In genomic region chr15:65042776-65043322, GRCh38 we compare ENCODE assay signal across 21 cellular contexts. TPM values are rescaled to one million over a fixed set of nuclear protein-coding genes. Genes with fewer than 3 reads are reported as not detected.
DNase-seq lines count a peak whose midpoint lies in the region; ATAC-seq and TF ChIP-seq lines count a peak whose summit lies in the region.
"Had no signal": no experiment of that assay in that cellular context is flagged by ENCODE, and none has a peak within 500 bp of the region (broad histone marks: within the 10 kb centered on the region; RNA-seq: fewer than 3 reads in every experiment).

No MANE protein-coding gene starts in this region.

- no peak overlapping the region for H3K18ac ChIP-seq in IMR-90 (ENCODE audit: low read depth, low read length)

- no peak overlapping the region for H3K4me3 ChIP-seq in IMR-90 (ENCODE audit: insufficient read depth, low read depth, low read length)
- no peak overlapping the region for H3K4me3 ChIP-seq in fibroblast of villous mesenchyme (ENCODE audit: low read depth, low read length)
- H3K4me3 ChIP-seq in skeletal muscle tissue (ENCODE audit: low read length in 3 of 3): no peak overlapping the region
- H3K4me3 ChIP-seq: esophagus squamous epithelium, SJSA1 had no signal

- CTCF ChIA-PET in IMR-90 (lab: Yijun Ruan, JAX): interaction anchor here (1.0 to 1.3 kb wide), 2 partner anchors 9 to 40 kb away, joined by 6 to 7 read pairs; no protein-coding TSS in a partner anchor

- peaks cover 15% of the 10 kb centered on the region for H3K9me1 ChIP-seq in IMR-90 (ENCODE audit: insufficient read depth, low read length)

- no peaks in the 10 kb centered on the region for H3K9me3 Mint-ChIP-seq in activated naive CD8-positive, alpha-beta T cell treated with anti-CD3 and anti-CD28 coated beads for 36 hours
- H3K9me3 Mint-ChIP-seq: CD8-positive, alpha-beta memory T cell; stimulated activated naive B cell treated with anti-CD40 and anti-IgM and Interleukin-4, amounts not matched to agents 10 μg/mL and 1 μg/mL and 100 μg/mL, for 72 hours had no signal

- intact Hi-C loops in IMR-90 (cut with micrococcal nuclease): no loop called here

- TF ChIP-seq POLR2A in IMR-90 (IDR thresholded peaks at IDR 0.05; ENCODE audit: low read depth, low read length): no peak

- TF ChIP-seq CTCF in IMR-90 (conservative IDR thresholded peaks at IDR 0.05; ENCODE audit: low read depth, low read length) (no peak), fibroblast of villous mesenchyme (IDR thresholded peaks at IDR 0.05; ENCODE audit: insufficient read depth, low read depth, low read length) (no peak)

- dilution Hi-C loops in IMR-90 (cut with HindIII; ENCODE audit: low sequenced_read_pairs, unreplicated experiment): no loop called here

- no peak overlapping the region for H3K4me3 Mint-ChIP-seq in activated naive CD8-positive, alpha-beta T cell treated with anti-CD3 and anti-CD28 coated beads for 36 hours
- H3K4me3 Mint-ChIP-seq: CD8-positive, alpha-beta memory T cell; stimulated activated naive B cell treated with anti-CD40 and anti-IgM and Interleukin-4, amounts not matched to agents 10 μg/mL and 1 μg/mL and 100 μg/mL, for 72 hours had no signal

- H3K36me3 ChIP-seq in IMR-90 (ENCODE audit: control insufficient read depth, insufficient read depth, low read length) (no peaks in the 10 kb centered on the region), skeletal muscle tissue (ENCODE audit: control insufficient read depth in 3 of 3, insufficient read depth in 3 of 3, low read length in 3 of 3) (no peaks in the 10 kb centered on the region)
- H3K36me3 ChIP-seq: esophagus squamous epithelium had no signal

- H3K79me1 ChIP-seq in IMR-90 (ENCODE audit: low read depth in 1 of 2, low read length in 2 of 2): no peaks in the 10 kb centered on the region

- H2BK20ac ChIP-seq in IMR-90 (ENCODE audit: low read depth, low read length): peak overlapping the region; percentile 77

- ATAC-seq in IMR-90 (ENCODE audit: low read depth): no peak
- ATAC-seq: sciatic nerve; stimulated activated naive B cell treated with anti-CD40 and anti-IgM and Interleukin-4, amounts not matched to agents 10 μg/mL and 1 μg/mL and 100 μg/mL, for 72 hours; T-helper 17 cell had no signal

- POLR2A ChIA-PET in IMR-90 (lab: Charles Lee; ENCODE audit: unreplicated experiment): interaction anchor here (0.6 kb wide), 1 partner anchor 137 kb away, joined by 4 read pairs; no protein-coding TSS in a partner anchor

- no peak overlapping the region for H3K4me2 ChIP-seq in IMR-90 (ENCODE audit: low read depth, low read length)

- peak overlapping the region in 1 of 2 experiments; percentile 45; a peak in 1 of 4 replicates for H4K8ac ChIP-seq in IMR-90 (ENCODE audit: low read depth in 2 of 2, low read length in 2 of 2)

- H3K36me3 Mint-ChIP-seq in activated naive CD8-positive, alpha-beta T cell treated with anti-CD3 and anti-CD28 coated beads for 36 hours: no peaks in the 10 kb centered on the region
- H3K36me3 Mint-ChIP-seq: stimulated activated naive B cell treated with anti-CD40 and anti-IgM and Interleukin-4, amounts not matched to agents 10 μg/mL and 1 μg/mL and 100 μg/mL, for 72 hours had no signal

- H2BK120ac ChIP-seq in IMR-90 (ENCODE audit: low read depth, low read length): peak overlapping the region; percentile 72

- H2AK9ac ChIP-seq in IMR-90 (replicated peaks; ENCODE audit: low read depth, low read length, poor library complexity): peak overlapping the region; percentile 62

- no TSS peak for BruUV-seq in IMR-90 (replicated peaks; lab: Mats Ljungman, UMichigan)

- H3K4me1 ChIP-seq in IMR-90 (ENCODE audit: control insufficient read depth, insufficient read depth, low read length) (peaks cover 16% of the 10 kb centered on the region), skeletal muscle tissue (ENCODE audit: control insufficient read depth in 3 of 3, insufficient read depth in 3 of 3, low read length in 3 of 3) (peaks cover 9 to 18% (median 16%) of the 10 kb centered on the region in 3 donors)

- no peaks in the 10 kb centered on the region for H4K20me1 ChIP-seq in IMR-90 (ENCODE audit: insufficient read depth, low read length)

- H3K4ac ChIP-seq in IMR-90 (ENCODE audit: low read depth, low read length): peak overlapping the region; percentile 65

- H3K27ac Mint-ChIP-seq in activated naive CD8-positive, alpha-beta T cell treated with anti-CD3 and anti-CD28 coated beads for 36 hours: no peak overlapping the region
- H3K27ac Mint-ChIP-seq: stimulated activated naive B cell treated with anti-CD40 and anti-IgM and Interleukin-4, amounts not matched to agents 10 μg/mL and 1 μg/mL and 100 μg/mL, for 72 hours; T-helper 17 cell had no signal

- H2AK5ac ChIP-seq in IMR-90 (ENCODE audit: low read depth, low read length): peak overlapping the region; percentile 92

- DNase-seq in IMR-90 (no peak), fibroblast of villous mesenchyme (ENCODE audit: low read depth) (peak; percentile 19), SIG-M5 treated with dmso at 0.1 percent for 504 hours (lab: John Stamatoyannopoulos, UW; ENCODE audit: unreplicated experiment) (no peak), foreskin melanocyte (no peak)
- no peak for DNase-seq in activated naive CD8-positive, alpha-beta T cell treated with anti-CD3 and anti-CD28 coated beads for 36 hours
- DNase-seq: activated gamma-delta T cell treated with Interleukin-2 at 50 U/mL for 16 hours; amniotic stem cell; caudate nucleus; CD8-positive, alpha-beta memory T cell; esophagus squamous epithelium; H7; NCI-H187; NCI-H226; stimulated activated naive B cell treated with anti-CD40 and anti-IgM and Interleukin-4, amounts not matched to agents 10 μg/mL and 1 μg/mL and 100 μg/mL, for 72 hours; T-helper 17 cell had no signal

- H3K14ac ChIP-seq in IMR-90 (replicated peaks; ENCODE audit: low read depth, low read length): peak overlapping the region; percentile 85; the same call in 1 of the 2 replicates

- H3K56ac ChIP-seq in IMR-90 (ENCODE audit: extremely low read depth, insufficient read depth, low read length): no peak overlapping the region

- H3K9ac ChIP-seq in IMR-90 (ENCODE audit: low read depth, low read length) (no peak overlapping the region), skeletal muscle tissue (ENCODE audit: low read depth in 1 of 3, low read length in 3 of 3) (no peak overlapping the region)

- no peak for TF ChIP-seq RAD21 in IMR-90 (IDR thresholded peaks at IDR 0.05; ENCODE audit: low read length)

- H4K5ac ChIP-seq in IMR-90 (ENCODE audit: low read depth, low read length): no peak overlapping the region

- peak overlapping the region; percentile 61 for H2AFZ ChIP-seq in IMR-90 (replicated peaks; ENCODE audit: low read length, poor library complexity)

- no peak overlapping the region; the same call in 1 of the 2 replicates for H4K91ac ChIP-seq in IMR-90 (ENCODE audit: insufficient read depth, low read depth, low read length)

- H3K9me3 ChIP-seq in IMR-90 (ENCODE audit: control insufficient read depth, insufficient read depth, low read length): no peaks in the 10 kb centered on the region
- H3K9me3 ChIP-seq in skeletal muscle tissue (ENCODE audit: control insufficient read depth in 3 of 3, low read length in 3 of 3): no peaks in the 10 kb centered on the region
- H3K9me3 ChIP-seq: esophagus squamous epithelium, SJSA1 had no signal

- 92% methylated on average over 2 of the region's 4 CpGs; no CpG with 5 or more reads in 1 of the 2 experiments for WGBS in IMR-90 (ENCODE audit: extremely low coverage in 2 of 2, insufficient read length in 1 of 2), 2 experiments

- peak overlapping the region; percentile 92 for H2BK15ac ChIP-seq in IMR-90 (ENCODE audit: low read depth, low read length)

- in situ Hi-C loops in IMR-90 (cut with MboI; ENCODE audit: low sequenced_read_pairs): no loop called here

- H2BK5ac ChIP-seq in IMR-90 (ENCODE audit: low read depth, low read length, poor library complexity, severe bottlenecking): peak overlapping the region; percentile 10

- no peaks in the 10 kb centered on the region for H3K27me3 ChIP-seq in IMR-90 (ENCODE audit: control insufficient read depth, insufficient read depth, low read length)
- peaks cover 0 to 2% (median 0%) of the 10 kb centered on the region in 3 donors for H3K27me3 ChIP-seq in skeletal muscle tissue (ENCODE audit: control insufficient read depth in 3 of 3, insufficient read depth in 3 of 3, low read length in 3 of 3)
- H3K27me3 ChIP-seq: esophagus squamous epithelium, SJSA1 had no signal

- H3K4me1 Mint-ChIP-seq in activated naive CD8-positive, alpha-beta T cell treated with anti-CD3 and anti-CD28 coated beads for 36 hours: peaks cover 2% of the 10 kb centered on the region
- H3K4me1 Mint-ChIP-seq: CD8-positive, alpha-beta memory T cell; stimulated activated naive B cell treated with anti-CD40 and anti-IgM and Interleukin-4, amounts not matched to agents 10 μg/mL and 1 μg/mL and 100 μg/mL, for 72 hours; T-helper 17 cell had no signal

- H3K27ac ChIP-seq in IMR-90 (ENCODE audit: insufficient read depth, low read length): no peak overlapping the region
- H3K27ac ChIP-seq in skeletal muscle tissue (ENCODE audit: low read depth, low read length): peak overlapping the region; percentile 40
- H3K27ac ChIP-seq: SJSA1 had no signal

- no peaks in the 10 kb centered on the region for H3K27me3 Mint-ChIP-seq in activated naive CD8-positive, alpha-beta T cell treated with anti-CD3 and anti-CD28 coated beads for 36 hours

- peak overlapping the region; percentile 45 for H3K23ac ChIP-seq in IMR-90 (ENCODE audit: low read depth, low read length)

RNA-seq across cellular contexts. Expression of gene SLC51B, which starts 2.3 kb away (rescaled TPM):
- total RNA-seq in IMR-90 (2012; rRNA removed) (not detected in 2 replicates), fibroblast of villous mesenchyme (not detected in 2 replicates), skeletal muscle tissue (0.52 TPM)
- polyA plus RNA-seq in IMR-90 (2012; rRNA removed): 0.16 TPM in 1 of 2 replicates, not detected in the other
- 0.09 TPM in 1 of 2 replicates, not detected in the other for polyA plus RNA-seq in IMR-90 (2012; cell fraction: cytosol; rRNA removed)
- polyA plus RNA-seq in IMR-90 (2012; cell fraction: nucleus; rRNA removed; ENCODE audit: low replicate concordance): not detected in 2 replicates
- not detected for total RNA-seq in activated naive CD8-positive, alpha-beta T cell treated with anti-CD3 and anti-CD28 coated beads for 36 hours
- total RNA-seq: CD8-positive, alpha-beta memory T cell; esophagus squamous epithelium; glomerular endothelial cell; H7; T-helper 17 cell had no signal
- polyA plus RNA-seq: CD8-positive, alpha-beta memory T cell had no signal

RNA-seq across cellular contexts. Expression of gene MTFMT, which starts 13.4 kb away (rescaled TPM):
- 19.4 and 21.3 TPM in 2 replicates for total RNA-seq in IMR-90 (2012; rRNA removed)
- 7.3 and 8.9 TPM in 2 replicates for polyA plus RNA-seq in IMR-90 (2012; rRNA removed)
- polyA plus RNA-seq in IMR-90 (2012; cell fraction: cytosol; rRNA removed): 7.2 and 8.9 TPM in 2 replicates
- polyA plus RNA-seq in IMR-90 (2012; cell fraction: nucleus; rRNA removed; ENCODE audit: low replicate concordance): 4.7 and 5.9 TPM in 2 replicates
- 18.0 and 30.7 TPM in 2 replicates for total RNA-seq in fibroblast of villous mesenchyme
- total RNA-seq in skeletal muscle tissue: 6.8 TPM
- 10 to 100 TPM; 26.8 to 28.3 TPM for total RNA-seq in activated naive CD8-positive, alpha-beta T cell treated with anti-CD3 and anti-CD28 coated beads for 36 hours

RNA-seq across cellular contexts. Expression of gene RASL12, which starts 24.9 kb away (rescaled TPM):
- total RNA-seq in IMR-90 (2012; rRNA removed) (under 0.01 and 0.18 TPM in 2 replicates), fibroblast of villous mesenchyme (under 0.01 and 2.9 TPM in 2 replicates), skeletal muscle tissue (15.1 TPM)
- 0.19 and 0.22 TPM in 2 replicates for polyA plus RNA-seq in IMR-90 (2012; rRNA removed)
- 0.27 and 0.75 TPM in 2 replicates for polyA plus RNA-seq in IMR-90 (2012; cell fraction: cytosol; rRNA removed)
- 0.26 and 0.50 TPM in 2 replicates for polyA plus RNA-seq in IMR-90 (2012; cell fraction: nucleus; rRNA removed; ENCODE audit: low replicate concordance)
- not detected for total RNA-seq in activated naive CD8-positive, alpha-beta T cell treated with anti-CD3 and anti-CD28 coated beads for 36 hours
- total RNA-seq: CD8-positive, alpha-beta memory T cell; glomerular endothelial cell; T-helper 17 cell had no signal
- polyA plus RNA-seq: CD8-positive, alpha-beta memory T cell had no signal

RNA-seq across cellular contexts. Expression of gene KBTBD13, which starts 33.7 kb away (rescaled TPM):
- not detected in 2 replicates for total RNA-seq in IMR-90 (2012; rRNA removed)
- polyA plus RNA-seq in IMR-90 (2012; rRNA removed): not detected in 2 replicates
- not detected in 2 replicates for polyA plus RNA-seq in IMR-90 (2012; cell fraction: cytosol; rRNA removed)
- polyA plus RNA-seq in IMR-90 (2012; cell fraction: nucleus; rRNA removed; ENCODE audit: low replicate concordance): not detected in 2 replicates
- total RNA-seq in fibroblast of villous mesenchyme: not detected in 2 replicates
- total RNA-seq in skeletal muscle tissue: 1.6 TPM
- total RNA-seq in activated naive CD8-positive, alpha-beta T cell treated with anti-CD3 and anti-CD28 coated beads for 36 hours: not detected
- total RNA-seq: CD8-positive, alpha-beta memory T cell; esophagus squamous epithelium; glomerular endothelial cell; liver; mucosa of gallbladder; SJSA1; T-helper 17 cell had no signal
- polyA plus RNA-seq: CD8-positive, alpha-beta memory T cell; liver had no signal

RNA-seq across cellular contexts. Expression of gene SPG21, which starts 53.1 kb away (rescaled TPM):
- 60.8 and 65.3 TPM in 2 replicates for total RNA-seq in IMR-90 (2012; rRNA removed)
- 51.6 and 59.9 TPM in 2 replicates for polyA plus RNA-seq in IMR-90 (2012; rRNA removed)
- polyA plus RNA-seq in IMR-90 (2012; cell fraction: cytosol; rRNA removed): 34.8 and 44.5 TPM in 2 replicates
- 18.7 and 49.4 TPM in 2 replicates for polyA plus RNA-seq in IMR-90 (2012; cell fraction: nucleus; rRNA removed; ENCODE audit: low replicate concordance)
- total RNA-seq in fibroblast of villous mesenchyme: 110 and 130 TPM in 2 replicates
- total RNA-seq in skeletal muscle tissue: 76.2 TPM
- total RNA-seq in activated naive CD8-positive, alpha-beta T cell treated with anti-CD3 and anti-CD28 coated beads for 36 hours: 10 to 100 TPM; 69.2 to 73.3 TPM
